In the genomic region with DNA sequence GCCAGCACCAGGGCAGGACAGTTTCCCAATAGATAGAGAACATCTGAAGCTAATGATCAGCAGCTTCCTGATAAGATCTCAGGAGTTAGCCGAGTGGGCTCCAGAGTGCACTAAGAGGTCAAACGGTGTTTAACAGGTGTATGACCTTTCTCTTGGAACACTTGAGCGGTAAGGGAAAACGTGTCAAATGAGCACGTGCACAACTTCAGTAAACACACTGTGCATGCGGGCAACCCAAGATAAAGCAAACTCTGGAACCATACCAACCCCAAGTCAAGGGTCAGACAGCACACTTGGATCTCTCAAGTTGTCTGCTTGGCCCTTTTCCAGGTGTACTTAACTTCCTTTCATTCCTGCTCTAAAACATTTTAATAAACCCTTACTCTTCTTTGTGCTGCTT, we compare ENCODE assay signal across 16 cellular contexts.
"Had no signal": no experiment of that assay in that cellular context is flagged by ENCODE, and none has a peak within 500 bp of the region (broad histone marks: within the 10 kb centered on the region; RNA-seq: fewer than 3 reads in every experiment).

No MANE protein-coding gene starts in this region.

- FAIRE-seq: islet of Langerhans had no signal

- DNase-seq: cortex of kidney; dorsolateral prefrontal cortex; effector CD8-positive, alpha-beta T cell; heart right ventricle; hypothalamus; kidney glomerular epithelial cell; naive thymus-derived CD4-positive, alpha-beta T cell; posterior cingulate gyrus; sigmoid colon; stimulated activated naive CD4-positive, alpha-beta T cell; stomach; substantia nigra; transverse colon had no signal

- H3K4me1 ChIP-seq: heart right ventricle, sigmoid colon, stomach, transverse colon had no signal

- H3K27me3 ChIP-seq: dorsolateral prefrontal cortex, heart right ventricle, sigmoid colon, stomach, transverse colon had no signal

- H3K9me3 ChIP-seq: sigmoid colon, stomach, thoracic aorta, transverse colon had no signal

- H3K36me3 ChIP-seq: heart right ventricle, sigmoid colon, stomach, thoracic aorta, transverse colon had no signal

- H3K27ac ChIP-seq: dorsolateral prefrontal cortex, heart right ventricle, sigmoid colon, skin epidermis, stomach, thoracic aorta, transverse colon had no signal

- ATAC-seq: heart right ventricle; naive thymus-derived CD4-positive, alpha-beta T cell had no signal

- H3K4me3 ChIP-seq: dorsolateral prefrontal cortex, heart right ventricle, sigmoid colon, skin epidermis, stomach, thoracic aorta, transverse colon had no signal
